In genomic region chr7:130228840-130229239, GRCh38 we compare ENCODE assay signal across 1 cellular context.
A peak's percentile ranks its signal among the peaks of the same experiment; 100 is the strongest.
TF ChIP-seq lines count a peak whose summit lies in the region.

No MANE protein-coding gene starts in this region.

TF ChIP-seq in K562, 482 proteins besides CTCF, POLR2A, EP300 and RAD21 (continues in another document):
- TF ChIP-seq HDAC1 (IDR thresholded peaks at IDR 0.05) (no peak), ZNF75A (CRISPR knock-in tag; IDR thresholded peaks at IDR 0.05) (no peak), U2AF2 (optimal IDR thresholded peaks at IDR 0.05; ENCODE audit: low read depth, low read length) (no peak), ZNF609 (CRISPR knock-in tag; IDR thresholded peaks at IDR 0.05; ENCODE audit: borderline replicate concordance) (no peak), MYC (IDR thresholded peaks at IDR 0.05; ENCODE audit: low read depth, low read length) (no peak), MYC (CRISPR knock-in tag; IDR thresholded peaks at IDR 0.05; ENCODE audit: borderline replicate concordance, low read depth) (no peak), TGIF2 (CRISPR knock-in tag; IDR thresholded peaks at IDR 0.05) (no peak), ZBTB49 (CRISPR knock-in tag; IDR thresholded peaks at IDR 0.05; ENCODE audit: borderline replicate concordance) (no peak), HMBOX1 (IDR thresholded peaks at IDR 0.05) (peak; percentile 94), CCAR2 (IDR thresholded peaks at IDR 0.05; ENCODE audit: low read depth, low read length) (no peak), THRA (IDR thresholded peaks at IDR 0.05) (no peak), SFPQ (IDR thresholded peaks at IDR 0.05; ENCODE audit: low read depth, low read length) (no peak), CCNT2 (IDR thresholded peaks at IDR 0.05; ENCODE audit: borderline replicate concordance, extremely low read depth, insufficient read length, low read depth, low read length) (no peak), BHLHE40 (IDR thresholded peaks at IDR 0.05; ENCODE audit: low read length) (peak; percentile 46; the same call in 1 of the 2 replicates), NFRKB (IDR thresholded peaks at IDR 0.05; ENCODE audit: low read depth) (no peak), ZNF740 (CRISPR knock-in tag; IDR thresholded peaks at IDR 0.05) (no peak), ZNF740 (tag; IDR thresholded peaks at IDR 0.05) (no peak), HDAC3 (IDR thresholded peaks at IDR 0.05; ENCODE audit: borderline replicate concordance, partially characterized antibody) (no peak), ZNF165 (CRISPR knock-in tag; IDR thresholded peaks at IDR 0.05; ENCODE audit: borderline replicate concordance) (no peak), ATF7 (IDR thresholded peaks at IDR 0.05) (no peak), STAT5B (CRISPR knock-in tag; IDR thresholded peaks at IDR 0.05) (no peak), CTCFL (IDR thresholded peaks at IDR 0.05; ENCODE audit: borderline replicate concordance, insufficient read depth, low read depth, low read length, poor library complexity, severe bottlenecking) (no peak), RBM17 (IDR thresholded peaks at IDR 0.05; ENCODE audit: borderline replicate concordance, low read depth, low read length) (no peak), ZC3H11A (IDR thresholded peaks at IDR 0.05; ENCODE audit: low read depth, low read length) (no peak), ZNF449 (CRISPR knock-in tag; IDR thresholded peaks at IDR 0.05) (no peak), ARID3B (CRISPR knock-in tag; IDR thresholded peaks at IDR 0.05; ENCODE audit: borderline replicate concordance) (no peak), KHSRP (IDR thresholded peaks at IDR 0.05) (no peak), TFAM (CRISPR knock-in tag; conservative IDR thresholded peaks at IDR 0.05) (no peak), MTA1 (IDR thresholded peaks at IDR 0.05; ENCODE audit: borderline replicate concordance) (no peak), ZHX1 (conservative IDR thresholded peaks at IDR 0.05; ENCODE audit: low read length) (no peak), CXXC5 (CRISPR knock-in tag; IDR thresholded peaks at IDR 0.05) (no peak), ZBTB2 (IDR thresholded peaks at IDR 0.05) (no peak), U2AF1 (optimal IDR thresholded peaks at IDR 0.05; ENCODE audit: low read depth, low read length) (no peak), RFX7 (CRISPR knock-in tag; IDR thresholded peaks at IDR 0.05) (no peak), ZFX (CRISPR knock-in tag; IDR thresholded peaks at IDR 0.05) (no peak), MEIS2 (IDR thresholded peaks at IDR 0.05; ENCODE audit: partially characterized antibody) (peak; percentile 77), GABPB2 (CRISPR knock-in tag; conservative IDR thresholded peaks at IDR 0.05) (no peak)
